ENCODE assay signal across 8 cellular contexts in genomic region chr9:91197232-91198181, GRCh38.
DNase-seq lines count a peak whose midpoint lies in the region; ATAC-seq, FAIRE-seq and TF ChIP-seq lines count a peak whose summit lies in the region.

No MANE protein-coding gene starts in this region.

- intact Hi-C loops in breast epithelium (cut with DNase I; ENCODE audit: low total_unique reads), result no loop called here
- intact Hi-C loops in HepG2 (cut with micrococcal nuclease; ENCODE audit: unreplicated experiment), result loop anchor here (1.0 to 10.0 kb wide), 5 partner anchors 11 to 222 kb away; partner anchors contain the start of gene AUH
- intact Hi-C loops in transverse colon (cut with DNase I; ENCODE audit: low total_unique reads), result loop anchor here (5.0 kb wide), 1 partner anchor 65 kb away; no protein-coding TSS in a partner anchor

- peak overlapping the region; percentile 92 for H3K4me2 ChIP-seq in HepG2 (ENCODE audit: low read depth, low read length)

- peak; percentile 92 for FAIRE-seq in HepG2 (lab: Jason Lieb, UNC)

- H3K4me1 ChIP-seq in breast epithelium, result peaks cover 0 to 21% of the 10 kb centered on the region in 2 donors
- H3K4me1 ChIP-seq in HepG2 (ENCODE audit: insufficient read depth, low read length), result peaks cover 75% of the 10 kb centered on the region
- peaks cover 32 to 77% (median 55%) of the 10 kb centered on the region in 4 donors for H3K4me1 ChIP-seq in transverse colon

- peaks cover 19% of the 10 kb centered on the region for H3K79me2 ChIP-seq in HepG2 (ENCODE audit: insufficient read depth, low read length)

- TF ChIP-seq RAD21 in HepG2 (CRISPR knock-in tag; IDR thresholded peaks at IDR 0.05), result peak; percentile 33; the same call in 1 of the 2 replicates

- H4K20me1 ChIP-seq in HepG2 (ENCODE audit: insufficient read depth, low read length), result no peaks in the 10 kb centered on the region

- ATAC-seq in HepG2, result peak; percentile 70
- ATAC-seq in GM19324 (IDR thresholded peaks at IDR 0.05; ENCODE audit: low FRiP score, unreplicated experiment), result no peak

- H3K9ac ChIP-seq in HepG2 (ENCODE audit: insufficient read depth, low read depth, low read length), result peak overlapping the region; percentile 66

- no peak overlapping the region for H2AFZ ChIP-seq in HepG2 (ENCODE audit: low read length)

- H3K27me3 ChIP-seq in breast epithelium (no peaks in the 10 kb centered on the region), HepG2 (ENCODE audit: control insufficient read depth in 1 of 2, insufficient read depth in 2 of 2, low read length in 2 of 2) (no peaks in the 10 kb centered on the region), transverse colon (no peaks in the 10 kb centered on the region)

- no peak for TF ChIP-seq POLR2A in breast epithelium (IDR thresholded peaks at IDR 0.05)
- peak; percentile 44 to 60; a peak in 3 of 4 replicates for TF ChIP-seq POLR2A in HepG2 (IDR thresholded peaks at IDR 0.05; ENCODE audit: insufficient read depth in 1 of 2, low read depth in 2 of 2, low read length in 2 of 2)
- TF ChIP-seq POLR2A in transverse colon (IDR thresholded peaks at IDR 0.05), result no peak

- in situ Hi-C loops in HepG2 (cut with HindIII; ENCODE audit: extremely low pct_ligation_motif_present, low pct_unique_long_range_greater_than_20kb), result loop anchor here (10.0 kb wide), 1 partner anchor 153 kb away; no protein-coding TSS in a partner anchor
- in situ Hi-C loops in transverse colon (cut with MboI; ENCODE audit: low pct_ligation_motif_present in 1 of 4, low pct_unique_long_range_greater_than_20kb in 1 of 4, low sequenced_read_pairs in 3 of 4), result loop anchor here in 1 of 4 donors (10.0 kb wide), 1 partner anchor 227 kb away; the partner anchor contains the start of gene NFIL3

- H3K27ac ChIP-seq in breast epithelium (peak overlapping the region; percentile 94 to 96), HepG2 (ENCODE audit: extremely low read length, insufficient read depth, low read length) (peak overlapping the region; percentile 100), transverse colon (peak overlapping the region; percentile 74 to 99 (median 98))

- WGBS in HepG2 (ENCODE audit: low lambda C conversion rate), result 6% methylated on average over 13 of the region's 13 CpGs
- WGBS in transverse colon (ENCODE audit: low coverage in 1 of 2), 2 donors, result 24 to 36% methylated on average over 12 to 13 of the region's 13 CpGs

- TF ChIP-seq EP300 in HepG2 (IDR thresholded peaks at IDR 0.05; ENCODE audit: low read depth in 2 of 2, low read length in 2 of 2), result peak; percentile 99 to 100
- TF ChIP-seq EP300 in HepG2 (CRISPR knock-in tag; IDR thresholded peaks at IDR 0.05; ENCODE audit: borderline replicate concordance), result peak; percentile 100
- TF ChIP-seq EP300 in transverse colon (IDR thresholded peaks at IDR 0.05; ENCODE audit: low read depth), result peak; percentile 99

- no TSS peak for BruUV-seq in HepG2 (replicated peaks; lab: Mats Ljungman, UMichigan)

- H3K36me3 ChIP-seq in breast epithelium (no peaks in the 10 kb centered on the region), HepG2 (replicated peaks in 1 of 2; ENCODE audit: control insufficient read depth in 1 of 2, insufficient read depth in 2 of 2, low read length in 2 of 2) (no peaks in the 10 kb centered on the region), transverse colon (no peaks in the 10 kb centered on the region)

- no peaks in the 10 kb centered on the region for H3K9me3 ChIP-seq in breast epithelium
- peaks cover 20% of the 10 kb centered on the region for H3K9me3 ChIP-seq in HepG2 (ENCODE audit: low read length)
- peaks cover 0 to 7% of the 10 kb centered on the region in 2 donors for H3K9me3 ChIP-seq in transverse colon

- POLR2A ChIA-PET in HepG2 (lab: Yijun Ruan, JAX), result interaction anchor here (0.7 to 5.1 kb wide), 21 partner anchors 10 to 229 kb away, joined by 3 to 178 read pairs (median 11); partner anchors contain the start of genes AUH and NFIL3

- TF ChIP-seq CTCF in breast epithelium (IDR thresholded peaks at IDR 0.05), result peak in 2 of 3 donors; percentile 12 to 39
- TF ChIP-seq CTCF in HepG2 (CRISPR knock-in tag; IDR thresholded peaks at IDR 0.05), result no peak
- TF ChIP-seq CTCF in transverse colon (IDR thresholded peaks at IDR 0.05), result no peak

- peak; percentile 79 for DNase-seq in AG08396 (ENCODE audit: low spot score)
- peak; percentile 95 for DNase-seq in LHCN-M2 (ENCODE audit: low read depth)
- DNase-seq in breast epithelium (ENCODE audit: low spot score in 2 of 2), result peak in 1 of 2 donors; percentile 85
- DNase-seq in HepG2 (ENCODE audit: low spot score), result peak; percentile 99
- DNase-seq in transverse colon, result peak; percentile 85
- DNase-seq in NCI-H128 (lab: John Stamatoyannopoulos, UW; ENCODE audit: unreplicated experiment), result no peak
- DNase-seq in stimulated activated CD4-positive, alpha-beta T cell treated with anti-CD3 and anti-CD28 coated beads, Interleukin-4, amount 100 ng/mL, for 4 hours, result no peak

- CTCF ChIA-PET in HepG2 (lab: Yijun Ruan, JAX; ENCODE audit: low intra/inter-chr PET ratio, low total read pairs), result no interaction called here

- H3K4me3 ChIP-seq in breast epithelium (no peak overlapping the region), HepG2 (replicated peaks in 1 of 3; ENCODE audit: insufficient read depth in 1 of 3, low read depth in 2 of 3, low read length in 3 of 3) (no peak overlapping the region; a peak in 1 of 6 replicates), transverse colon (no peak overlapping the region)

TF ChIP-seq in HepG2, 621 proteins besides CTCF, POLR2A, EP300 and RAD21 (continues in another document):
- TF ChIP-seq ZNF326 (CRISPR knock-in tag; IDR thresholded peaks at IDR 0.05; ENCODE audit: borderline replicate concordance) (no peak), GTF3A (CRISPR knock-in tag; conservative IDR thresholded peaks at IDR 0.05) (no peak), CCDC6 (CRISPR knock-in tag; IDR thresholded peaks at IDR 0.05) (peak; percentile 71), IRF2 (CRISPR knock-in tag; IDR thresholded peaks at IDR 0.05) (peak; percentile 98), FOXA1 (IDR thresholded peaks at IDR 0.05) (peak; percentile 78), FOXA1 (CRISPR knock-in tag; IDR thresholded peaks at IDR 0.05) (peak; percentile 99), TCF12 (IDR thresholded peaks at IDR 0.05) (no peak), TCF12 (CRISPR knock-in tag; IDR thresholded peaks at IDR 0.05) (no peak), ZNF672 (CRISPR knock-in tag; IDR thresholded peaks at IDR 0.05) (no peak), HOXA5 (CRISPR knock-in tag; IDR thresholded peaks at IDR 0.05) (peak; percentile 100), ZNF251 (CRISPR knock-in tag; IDR thresholded peaks at IDR 0.05) (no peak), ZNF24 (IDR thresholded peaks at IDR 0.05) (peak; percentile 70), E2F1 (CRISPR knock-in tag; IDR thresholded peaks at IDR 0.05) (no peak; the same call in 1 of the 2 replicates), CSRNP2 (CRISPR knock-in tag; conservative IDR thresholded peaks at IDR 0.05; ENCODE audit: low read depth) (no peak), ZNF383 (CRISPR knock-in tag; IDR thresholded peaks at IDR 0.05; ENCODE audit: borderline replicate concordance) (no peak), ZNF280B (CRISPR knock-in tag; IDR thresholded peaks at IDR 0.05; ENCODE audit: borderline replicate concordance) (no peak), ZNF567 (CRISPR knock-in tag; IDR thresholded peaks at IDR 0.05; ENCODE audit: borderline replicate concordance) (no peak)

Comparison
In these comparisons a context has a peak if more than half of its experiments do, and no peak if none do; other contexts are left out.
1. DNase-seq: peak in AG08396 (single experiment), LHCN-M2 (single experiment), HepG2 (single experiment) and transverse colon (single experiment); none in NCI-H128 (single experiment) and stimulated activated CD4-positive, alpha-beta T cell treated with anti-CD3 and anti-CD28 coated beads, Interleukin-4, amount 100 ng/mL, for 4 hours (0 of 2).
2. CTCF ChIP-seq: peak in breast epithelium (2 of 3); none in HepG2 (single experiment) and transverse colon (0 of 5).
3. POLR2A ChIP-seq: peak in HepG2 (2 of 2); none in breast epithelium (single experiment) and transverse colon (single experiment).
4. Peak in every context shown above with its lines, with median percentiles within 50 percentile points of each other: H3K27ac ChIP-seq.